In the genomic region with DNA sequence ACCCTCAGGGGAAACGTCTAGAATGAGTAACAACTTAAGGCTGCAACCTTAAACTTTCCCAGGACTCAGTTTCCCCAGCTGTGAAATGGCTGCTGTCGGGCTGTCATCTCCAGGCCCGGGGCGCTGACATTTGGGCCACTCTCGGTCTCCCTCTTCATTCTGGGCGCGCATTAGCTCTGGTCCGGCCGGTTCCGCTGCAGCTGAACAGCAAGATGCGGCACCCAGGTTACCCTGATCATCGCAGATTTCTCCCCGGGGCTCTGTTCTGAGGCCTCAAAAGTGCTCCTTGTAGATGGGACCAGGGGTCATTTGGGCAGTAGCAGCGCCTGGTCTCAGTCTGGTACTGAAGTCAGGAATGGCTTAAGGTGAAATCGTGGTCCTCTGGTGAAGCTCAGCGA, we compare ENCODE assay signal across 9 cellular contexts. TPM values are rescaled to one million over a fixed set of nuclear protein-coding genes. Genes with fewer than 3 reads are reported as not detected.
DNase-seq lines count a peak whose midpoint lies in the region; ATAC-seq and TF ChIP-seq lines count a peak whose summit lies in the region.
"Had no signal": no experiment of that assay in that cellular context is flagged by ENCODE, and none has a peak within 500 bp of the region (broad histone marks: within the 10 kb centered on the region; RNA-seq: fewer than 3 reads in every experiment).

No MANE protein-coding gene starts in this region.

- no peak for TF ChIP-seq CTCF in WTC11 (IDR thresholded peaks at IDR 0.05)

- H3K27ac Mint-ChIP-seq in T-helper 1 cell treated with Interleukin-12 subunit alpha and Interleukin-12 subunit beta and Interleukin-4 antibody, amounts not matched to agents 30 μg/mL and 1 μg/mL, for 36 hours: no peak overlapping the region
- H3K27ac Mint-ChIP-seq in WTC11: no peak overlapping the region

- POLR2A ChIA-PET in WTC11 (lab: Charles Lee): interaction anchor here (1.0 to 1.3 kb wide), 3 partner anchors 24 to 246 kb away, joined by 3 to 4 read pairs (median 3); a partner anchor contains a TSS

- H3K4me3 ChIP-seq in right cardiac atrium (ENCODE audit: low read length): no peak overlapping the region
- peak overlapping the region in 5 of 7 experiments; percentile 50 to 78 (median 58) for H3K4me3 ChIP-seq in skin epidermis

- peaks cover 11% of the 10 kb centered on the region for H3K4me1 Mint-ChIP-seq in T-helper 1 cell treated with Interleukin-12 subunit alpha and Interleukin-12 subunit beta and Interleukin-4 antibody, amounts not matched to agents 30 μg/mL and 1 μg/mL, for 36 hours (ENCODE audit: low read depth)
- peaks cover 14% of the 10 kb centered on the region for H3K4me1 Mint-ChIP-seq in WTC11

- intact Hi-C loops in right cardiac atrium (cut with DNase I): no loop called here

- H3K36me3 Mint-ChIP-seq in T-helper 1 cell treated with Interleukin-12 subunit alpha and Interleukin-12 subunit beta and Interleukin-4 antibody, amounts not matched to agents 30 μg/mL and 1 μg/mL, for 36 hours (ENCODE audit: low read depth): peaks cover 1% of the 10 kb centered on the region
- H3K36me3 Mint-ChIP-seq in WTC11: no peaks in the 10 kb centered on the region; the same call in 1 of the 2 replicates

- DNase-seq in T-helper 1 cell (no peak), WTC11 (ENCODE audit: low spot score) (peak; percentile 29), right cardiac atrium (no peak), DMS 273 (lab: John Stamatoyannopoulos, UW; ENCODE audit: unreplicated experiment) (no peak), NCI-H748 (lab: John Stamatoyannopoulos, UW; ENCODE audit: unreplicated experiment) (no peak)
- DNase-seq: MM.1S had no signal

- no peaks in the 10 kb centered on the region for H3K27me3 ChIP-seq in right cardiac atrium (ENCODE audit: control insufficient read depth, insufficient read depth)

- CTCF ChIA-PET in WTC11 (lab: Charles Lee): interaction anchor here (0.8 to 1.9 kb wide), 6 partner anchors 11 to 704 kb away, joined by 3 to 15 read pairs (median 4); a partner anchor contains a TSS

- peaks cover 4% of the 10 kb centered on the region for H3K9me3 Mint-ChIP-seq in T-helper 1 cell treated with Interleukin-12 subunit alpha and Interleukin-12 subunit beta and Interleukin-4 antibody, amounts not matched to agents 30 μg/mL and 1 μg/mL, for 36 hours
- H3K9me3 Mint-ChIP-seq in WTC11: peaks cover 6% of the 10 kb centered on the region; the same call in 1 of the 2 replicates

- H3K9me3 ChIP-seq in right cardiac atrium (ENCODE audit: control insufficient read depth, low read length): peaks cover 2% of the 10 kb centered on the region

- peaks cover 42% of the 10 kb centered on the region for H3K27me3 Mint-ChIP-seq in T-helper 1 cell treated with Interleukin-12 subunit alpha and Interleukin-12 subunit beta and Interleukin-4 antibody, amounts not matched to agents 30 μg/mL and 1 μg/mL, for 36 hours (ENCODE audit: low read depth)
- peaks cover 37% of the 10 kb centered on the region for H3K27me3 Mint-ChIP-seq in WTC11 (ENCODE audit: low read depth)

- H3K4me1 ChIP-seq in right cardiac atrium (ENCODE audit: control insufficient read depth, insufficient read depth, low read length): peaks cover 5% of the 10 kb centered on the region

- 64% methylated on average over 16 of the region's 16 CpGs for WGBS in right cardiac atrium

- H3K27ac ChIP-seq in right cardiac atrium (ENCODE audit: low read length): peak overlapping the region; percentile 73
- peak overlapping the region in 3 of 21 experiments; percentile 39 to 79 (median 52) for H3K27ac ChIP-seq in skin epidermis

- ATAC-seq in WTC11 (no peak), right cardiac atrium (no peak), HG03097 (IDR thresholded peaks at IDR 0.05; ENCODE audit: low FRiP score, unreplicated experiment) (no peak)

- peak overlapping the region; percentile 82 for H3K4me3 Mint-ChIP-seq in T-helper 1 cell treated with Interleukin-12 subunit alpha and Interleukin-12 subunit beta and Interleukin-4 antibody, amounts not matched to agents 30 μg/mL and 1 μg/mL, for 36 hours
- peak overlapping the region; percentile 88 for H3K4me3 Mint-ChIP-seq in WTC11

TF ChIP-seq in WTC11, 78 proteins besides CTCF, POLR2A, EP300 and RAD21 (continues in another document):
- TF ChIP-seq RELA (CRISPR knock-in tag; IDR thresholded peaks at IDR 0.05; ENCODE audit: borderline replicate concordance) (no peak), FOXJ3 (CRISPR knock-in tag; IDR thresholded peaks at IDR 0.05; ENCODE audit: borderline replicate concordance) (no peak), GRHL2 (CRISPR knock-in tag; IDR thresholded peaks at IDR 0.05; ENCODE audit: insufficient replicate concordance, severe bottlenecking) (no peak), ATF1 (CRISPR knock-in tag; IDR thresholded peaks at IDR 0.05) (no peak), TP53 (CRISPR knock-in tag; IDR thresholded peaks at IDR 0.05) (no peak), ZNF121 (CRISPR knock-in tag; IDR thresholded peaks at IDR 0.05) (no peak), NFATC4 (CRISPR knock-in tag; IDR thresholded peaks at IDR 0.05) (no peak), RORB (CRISPR knock-in tag; IDR thresholded peaks at IDR 0.05) (no peak), ZBTB21 (CRISPR knock-in tag; IDR thresholded peaks at IDR 0.05; ENCODE audit: borderline replicate concordance) (no peak), ZNF317 (CRISPR knock-in tag; IDR thresholded peaks at IDR 0.05; ENCODE audit: borderline replicate concordance, low read depth) (no peak), TCF7 (CRISPR knock-in tag; IDR thresholded peaks at IDR 0.05; ENCODE audit: low read depth) (no peak)
- TF ChIP-seq, protein P1, sequence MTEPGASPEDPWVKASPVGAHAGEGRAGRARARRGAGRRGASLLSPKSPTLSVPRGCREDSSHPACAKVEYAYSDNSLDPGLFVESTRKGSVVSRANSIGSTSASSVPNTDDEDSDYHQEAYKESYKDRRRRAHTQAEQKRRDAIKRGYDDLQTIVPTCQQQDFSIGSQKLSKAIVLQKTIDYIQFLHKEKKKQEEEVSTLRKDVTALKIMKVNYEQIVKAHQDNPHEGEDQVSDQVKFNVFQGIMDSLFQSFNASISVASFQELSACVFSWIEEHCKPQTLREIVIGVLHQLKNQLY (CRISPR knock-in tag; IDR thresholded peaks at IDR 0.05): no peak
- TF ChIP-seq, protein P2, sequence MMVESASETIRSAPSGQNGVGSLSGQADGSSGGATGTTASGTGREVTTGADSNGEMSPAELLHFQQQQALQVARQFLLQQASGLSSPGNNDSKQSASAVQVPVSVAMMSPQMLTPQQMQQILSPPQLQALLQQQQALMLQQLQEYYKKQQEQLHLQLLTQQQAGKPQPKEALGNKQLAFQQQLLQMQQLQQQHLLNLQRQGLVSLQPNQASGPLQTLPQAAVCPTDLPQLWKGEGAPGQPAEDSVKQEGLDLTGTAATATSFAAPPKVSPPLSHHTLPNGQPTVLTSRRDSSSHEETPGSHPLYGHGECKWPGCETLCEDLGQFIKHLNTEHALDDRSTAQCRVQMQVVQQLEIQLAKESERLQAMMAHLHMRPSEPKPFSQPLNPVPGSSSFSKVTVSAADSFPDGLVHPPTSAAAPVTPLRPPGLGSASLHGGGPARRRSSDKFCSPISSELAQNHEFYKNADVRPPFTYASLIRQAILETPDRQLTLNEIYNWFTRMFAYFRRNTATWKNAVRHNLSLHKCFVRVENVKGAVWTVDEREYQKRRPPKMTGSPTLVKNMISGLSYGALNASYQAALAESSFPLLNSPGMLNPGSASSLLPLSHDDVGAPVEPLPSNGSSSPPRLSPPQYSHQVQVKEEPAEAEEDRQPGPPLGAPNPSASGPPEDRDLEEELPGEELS (CRISPR knock-in tag; IDR thresholded peaks at IDR 0.05): no peak
- TF ChIP-seq, protein P3, sequence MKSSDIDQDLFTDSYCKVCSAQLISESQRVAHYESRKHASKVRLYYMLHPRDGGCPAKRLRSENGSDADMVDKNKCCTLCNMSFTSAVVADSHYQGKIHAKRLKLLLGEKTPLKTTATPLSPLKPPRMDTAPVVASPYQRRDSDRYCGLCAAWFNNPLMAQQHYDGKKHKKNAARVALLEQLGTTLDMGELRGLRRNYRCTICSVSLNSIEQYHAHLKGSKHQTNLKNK (CRISPR knock-in tag; IDR thresholded peaks at IDR 0.05): no peak
- TF ChIP-seq, protein P4, sequence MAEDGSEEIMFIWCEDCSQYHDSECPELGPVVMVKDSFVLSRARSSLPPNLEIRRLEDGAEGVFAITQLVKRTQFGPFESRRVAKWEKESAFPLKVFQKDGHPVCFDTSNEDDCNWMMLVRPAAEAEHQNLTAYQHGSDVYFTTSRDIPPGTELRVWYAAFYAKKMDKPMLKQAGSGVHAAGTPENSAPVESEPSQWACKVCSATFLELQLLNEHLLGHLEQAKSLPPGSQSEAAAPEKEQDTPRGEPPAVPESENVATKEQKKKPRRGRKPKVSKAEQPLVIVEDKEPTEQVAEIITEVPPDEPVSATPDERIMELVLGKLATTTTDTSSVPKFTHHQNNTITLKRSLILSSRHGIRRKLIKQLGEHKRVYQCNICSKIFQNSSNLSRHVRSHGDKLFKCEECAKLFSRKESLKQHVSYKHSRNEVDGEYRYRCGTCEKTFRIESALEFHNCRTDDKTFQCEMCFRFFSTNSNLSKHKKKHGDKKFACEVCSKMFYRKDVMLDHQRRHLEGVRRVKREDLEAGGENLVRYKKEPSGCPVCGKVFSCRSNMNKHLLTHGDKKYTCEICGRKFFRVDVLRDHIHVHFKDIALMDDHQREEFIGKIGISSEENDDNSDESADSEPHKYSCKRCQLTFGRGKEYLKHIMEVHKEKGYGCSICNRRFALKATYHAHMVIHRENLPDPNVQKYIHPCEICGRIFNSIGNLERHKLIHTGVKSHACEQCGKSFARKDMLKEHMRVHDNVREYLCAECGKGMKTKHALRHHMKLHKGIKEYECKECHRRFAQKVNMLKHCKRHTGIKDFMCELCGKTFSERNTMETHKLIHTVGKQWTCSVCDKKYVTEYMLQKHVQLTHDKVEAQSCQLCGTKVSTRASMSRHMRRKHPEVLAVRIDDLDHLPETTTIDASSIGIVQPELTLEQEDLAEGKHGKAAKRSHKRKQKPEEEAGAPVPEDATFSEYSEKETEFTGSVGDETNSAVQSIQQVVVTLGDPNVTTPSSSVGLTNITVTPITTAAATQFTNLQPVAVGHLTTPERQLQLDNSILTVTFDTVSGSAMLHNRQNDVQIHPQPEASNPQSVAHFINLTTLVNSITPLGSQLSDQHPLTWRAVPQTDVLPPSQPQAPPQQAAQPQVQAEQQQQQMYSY (CRISPR knock-in tag; IDR thresholded peaks at IDR 0.05): no peak

RNA-seq across cellular contexts. Expression of a gene that starts 0.9 kb away (rescaled TPM):
- total RNA-seq in WTC11 (2021): 14.6 to 19.7 TPM (median 15.8 TPM) in 3 replicates
- total RNA-seq in right cardiac atrium: 10 to 100 TPM in 3 of 4 donors, 1 to 10 TPM in 1; 9.5 to 13.2 (median 11.8) TPM
- polyA plus RNA-seq in right cardiac atrium: 6.7 TPM

RNA-seq across cellular contexts. Expression of a gene that starts 57.8 kb away (rescaled TPM):
- total RNA-seq in WTC11 (2021): 40.5 to 49.4 TPM (median 44.4 TPM) in 3 replicates
- total RNA-seq in right cardiac atrium: 10 to 100 TPM; 28.8 to 36.0 (median 33.9) TPM
- polyA plus RNA-seq in right cardiac atrium: 26.4 TPM
